In the genomic region with DNA sequence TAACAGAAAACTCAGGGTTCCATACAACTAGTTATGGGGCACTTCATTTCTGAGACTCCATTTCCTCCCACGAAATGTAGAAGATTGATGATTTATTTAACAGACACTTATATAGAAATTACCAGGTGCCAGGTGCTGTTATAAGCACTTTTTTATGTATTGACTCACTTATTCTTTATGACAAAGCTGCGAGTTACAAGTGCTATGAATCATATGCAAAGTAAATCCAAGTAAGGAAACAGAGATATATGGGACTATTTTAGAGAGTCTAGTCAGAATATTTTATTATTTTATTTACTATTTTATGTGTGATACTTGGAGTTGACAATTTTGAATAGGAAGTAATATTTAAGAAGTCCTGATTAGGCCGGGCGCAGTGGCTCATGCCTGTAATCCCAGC, we compare ENCODE assay signal across 27 cellular contexts.
DNase-seq lines count a peak whose midpoint lies in the region; ATAC-seq, FAIRE-seq and TF ChIP-seq lines count a peak whose summit lies in the region.
"Had no signal": no experiment of that assay in that cellular context is flagged by ENCODE, and none has a peak within 500 bp of the region (broad histone marks: within the 10 kb centered on the region; RNA-seq: fewer than 3 reads in every experiment).

No MANE protein-coding gene starts in this region.

- H2AFZ ChIP-seq in mammary epithelial cell (ENCODE audit: low read depth, low read length) = no peak overlapping the region
- no peak overlapping the region for H2AFZ ChIP-seq in PC-3 (ENCODE audit: low read length)

- WGBS in mammary epithelial cell (ENCODE audit: low coverage, missing lambda C conversion rate) = 85% methylated on average over 4 of the region's 4 CpGs

- no peaks in the 10 kb centered on the region for H3K79me2 ChIP-seq in mammary epithelial cell (ENCODE audit: insufficient read depth, low read length)
- H3K79me2 ChIP-seq in PC-3 (ENCODE audit: low read length) = no peaks in the 10 kb centered on the region

- no peak for FAIRE-seq in bronchial epithelial cell (lab: Jason Lieb, UNC)
- FAIRE-seq in D721Med (lab: Jason Lieb, UNC) = no peak
- FAIRE-seq: A204.1, GM12878, GM12892, GM18507 had no signal

- H3K36me3 ChIP-seq in mammary epithelial cell (ENCODE audit: insufficient read depth, low read length) (no peaks in the 10 kb centered on the region), breast epithelium (no peaks in the 10 kb centered on the region), PC-3 (ENCODE audit: low read depth, low read length) (no peaks in the 10 kb centered on the region), bronchial epithelial cell (ENCODE audit: control insufficient read depth, insufficient read depth, low read length) (no peaks in the 10 kb centered on the region)
- H3K36me3 ChIP-seq: BLaER1 treated with 17β-estradiol and CSF1 and Interleukin-3, amounts not matched to agents 10 nM and 100 nM had no signal

- TF ChIP-seq CTCF in mammary epithelial cell (conservative IDR thresholded peaks at IDR 0.05 in 1 of 2, IDR thresholded peaks at IDR 0.05 in 1 of 2; ENCODE audit: extremely low read depth in 1 of 2, insufficient read depth in 1 of 2, low read depth in 1 of 2, low read length in 2 of 2) = no peak
- TF ChIP-seq CTCF in breast epithelium (IDR thresholded peaks at IDR 0.05) = no peak
- no peak for TF ChIP-seq CTCF in PC-3 (conservative IDR thresholded peaks at IDR 0.05; ENCODE audit: low read depth, low read length)
- TF ChIP-seq CTCF in bronchial epithelial cell (IDR thresholded peaks at IDR 0.05; ENCODE audit: insufficient read depth, low read length, severe bottlenecking) = no peak
- TF ChIP-seq CTCF in foreskin keratinocyte (conservative IDR thresholded peaks at IDR 0.05) = no peak
- TF ChIP-seq CTCF in omental fat pad (IDR thresholded peaks at IDR 0.05) = no peak
- TF ChIP-seq CTCF in D721Med (IDR thresholded peaks at IDR 0.05; ENCODE audit: insufficient read depth, missing control alignments) = no peak

- no peaks in the 10 kb centered on the region for H3K9me2 ChIP-seq in PC-3 (replicated peaks; ENCODE audit: low read length)

- no peak overlapping the region for H3K4me3 ChIP-seq in mammary epithelial cell (replicated peaks in 1 of 3; ENCODE audit: insufficient read depth in 1 of 3, low read depth in 2 of 3, low read length in 3 of 3)
- no peak overlapping the region for H3K4me3 ChIP-seq in breast epithelium
- no peak overlapping the region for H3K4me3 ChIP-seq in PC-3 (ENCODE audit: low read length)
- H3K4me3 ChIP-seq in bronchial epithelial cell (ENCODE audit: low read depth, low read length) = no peak overlapping the region
- H3K4me3 ChIP-seq: BLaER1 treated with 17β-estradiol and CSF1 and Interleukin-3, amounts not matched to agents 10 nM and 100 nM; GM12878 had no signal

- no peak for TF ChIP-seq POLR2A in breast epithelium (IDR thresholded peaks at IDR 0.05)

- peak; percentile 12 for DNase-seq in mammary epithelial cell
- DNase-seq in breast epithelium (ENCODE audit: low spot score in 2 of 2) = no peak
- peak; percentile 15 for DNase-seq in PC-3
- DNase-seq in bronchial epithelial cell (ENCODE audit: low read depth) = peak; percentile 39
- DNase-seq in foreskin keratinocyte = peak; percentile 2 to 39
- no peak for DNase-seq in omental fat pad (ENCODE audit: low spot score)
- no peak for DNase-seq in AML-193 (lab: John Stamatoyannopoulos, UW)
- DNase-seq in D721Med (ENCODE audit: insufficient read length, low spot score) = no peak
- DNase-seq: 8988T; ACHN; Caco-2; Calu3; CD4-positive, alpha-beta T cell; CD8-positive, alpha-beta T cell; DMS 273 treated with DMSO at 0.1 percent for 48 hours; DMS153; DMS53; DMS79; DND-41; EL; GDM1 had no signal

- no peaks in the 10 kb centered on the region for H3K27me3 ChIP-seq in mammary epithelial cell (ENCODE audit: insufficient read depth, low read length)
- H3K27me3 ChIP-seq in breast epithelium = no peaks in the 10 kb centered on the region
- H3K27me3 ChIP-seq in PC-3 (ENCODE audit: low read length) = no peaks in the 10 kb centered on the region
- no peaks in the 10 kb centered on the region for H3K27me3 ChIP-seq in bronchial epithelial cell (ENCODE audit: control insufficient read depth, insufficient read depth, low read length)
- H3K27me3 ChIP-seq in foreskin keratinocyte = no peaks in the 10 kb centered on the region
- H3K27me3 ChIP-seq: BLaER1 treated with 17β-estradiol and CSF1 and Interleukin-3, amounts not matched to agents 10 nM and 100 nM had no signal

- H4K20me1 ChIP-seq in mammary epithelial cell (ENCODE audit: insufficient read depth, low read length) = no peaks in the 10 kb centered on the region
- H4K20me1 ChIP-seq in PC-3 (ENCODE audit: low read length) = no peaks in the 10 kb centered on the region
- H4K20me1 ChIP-seq: BLaER1 treated with 17β-estradiol and CSF1 and Interleukin-3, amounts not matched to agents 10 nM and 100 nM had no signal

- intact Hi-C loops in mammary epithelial cell (cut with micrococcal nuclease) (no loop called here), breast epithelium (cut with DNase I; ENCODE audit: low total_unique reads) (no loop called here), PC-3 (cut with micrococcal nuclease) (no loop called here)

- H3K4me1 ChIP-seq in mammary epithelial cell (ENCODE audit: insufficient read depth, low read length) (no peaks in the 10 kb centered on the region), breast epithelium (no peaks in the 10 kb centered on the region), PC-3 (ENCODE audit: insufficient read depth, low read length) (no peaks in the 10 kb centered on the region), foreskin keratinocyte (no peaks in the 10 kb centered on the region)
- H3K4me1 ChIP-seq: BLaER1 treated with 17β-estradiol and CSF1 and Interleukin-3, amounts not matched to agents 10 nM and 100 nM; Caco-2 had no signal

- BruUV-seq in mammary epithelial cell (replicated peaks; lab: Mats Ljungman, UMichigan) (no TSS peak), PC-3 (replicated peaks; lab: Mats Ljungman, UMichigan) (no TSS peak)

- no peak overlapping the region for H3K9ac ChIP-seq in mammary epithelial cell (ENCODE audit: insufficient read depth, low read length)
- no peak overlapping the region for H3K9ac ChIP-seq in PC-3 (ENCODE audit: low read length)
- H3K9ac ChIP-seq: BLaER1 treated with 17β-estradiol and CSF1 and Interleukin-3, amounts not matched to agents 10 nM and 100 nM had no signal

- H3F3A ChIP-seq in PC-3 (ENCODE audit: low read length, unreplicated experiment) = no peaks in the 10 kb centered on the region

- peak; percentile 93 for ATAC-seq in PC-3
- ATAC-seq in foreskin keratinocyte = peak; percentile 19
- no peak for ATAC-seq in omental fat pad (ENCODE audit: low FRiP score)
- ATAC-seq: CD8-positive, alpha-beta T cell; GM12878 had no signal

- H3K27ac ChIP-seq in mammary epithelial cell (ENCODE audit: insufficient read depth, low read depth, low read length) = no peak overlapping the region
- no peak overlapping the region for H3K27ac ChIP-seq in breast epithelium
- no peak overlapping the region for H3K27ac ChIP-seq in PC-3 (ENCODE audit: low read length)
- H3K27ac ChIP-seq in foreskin keratinocyte = no peak overlapping the region
- H3K27ac ChIP-seq: BLaER1 treated with 17β-estradiol and CSF1 and Interleukin-3, amounts not matched to agents 10 nM and 100 nM; C4-2B had no signal

- no peaks in the 10 kb centered on the region for H3K9me3 ChIP-seq in mammary epithelial cell (replicated peaks; ENCODE audit: insufficient read depth, low read length)
- H3K9me3 ChIP-seq in breast epithelium = no peaks in the 10 kb centered on the region
- no peaks in the 10 kb centered on the region for H3K9me3 ChIP-seq in PC-3 (ENCODE audit: low read length)
- H3K9me3 ChIP-seq: BLaER1 treated with 17β-estradiol and CSF1 and Interleukin-3, amounts not matched to agents 10 nM and 100 nM; Caco-2 had no signal

- dilution Hi-C loops in mammary epithelial cell (cut with HindIII; ENCODE audit: low sequenced_read_pairs) = no loop called here

- in situ Hi-C loops in mammary epithelial cell (cut with MboI; ENCODE audit: low sequenced_read_pairs in 2 of 2) = no loop called here

- POLR2A ChIA-PET in PC-3 (lab: Charles Lee; ENCODE audit: unreplicated experiment) = no interaction called here

- H3K4me2 ChIP-seq in mammary epithelial cell (ENCODE audit: insufficient read depth, low read depth, low read length) (no peak overlapping the region), PC-3 (ENCODE audit: low read length) (no peak overlapping the region)
- H3K4me2 ChIP-seq: BLaER1 treated with 17β-estradiol and CSF1 and Interleukin-3, amounts not matched to agents 10 nM and 100 nM had no signal

- CTCF ChIA-PET in mammary epithelial cell (lab: Charles Lee; ENCODE audit: low non-redundant PET) (no interaction called here), PC-3 (lab: Charles Lee) (no interaction called here)

Comparison
In these comparisons a context has a peak if more than half of its experiments do, and no peak if none do; other contexts are left out.
1. DNase-seq: peak in mammary epithelial cell (single experiment), PC-3 (single experiment), bronchial epithelial cell (single experiment) and foreskin keratinocyte (2 of 2); none in breast epithelium (0 of 2), omental fat pad (single experiment), AML-193 (0 of 2) and D721Med (single experiment).